In genomic region chr1:154419620-154420020, GRCh38 we compare ENCODE assay signal across 8 cellular contexts. TPM values are rescaled to one million over a fixed set of nuclear protein-coding genes. Genes with fewer than 3 reads are reported as not detected.
DNase-seq lines count a peak whose midpoint lies in the region; ATAC-seq and TF ChIP-seq lines count a peak whose summit lies in the region.

No MANE protein-coding gene starts in this region.

- H3K4me1 ChIP-seq in ascending aorta (peaks cover 22 to 47% of the 10 kb centered on the region in 2 donors), skeletal muscle tissue (ENCODE audit: control insufficient read depth in 3 of 3, insufficient read depth in 3 of 3, low read length in 3 of 3) (peaks cover 67 to 79% (median 68%) of the 10 kb centered on the region in 3 donors)

- no peaks in the 10 kb centered on the region for H3K36me3 ChIP-seq in ascending aorta
- H3K36me3 ChIP-seq in skeletal muscle tissue (ENCODE audit: control insufficient read depth in 3 of 3, insufficient read depth in 3 of 3, low read length in 3 of 3): peaks cover 0 to 3% (median 0%) of the 10 kb centered on the region in 3 donors

- DNase-seq in NCI-H446 (lab: John Stamatoyannopoulos, UW) (peak; percentile 40 to 84), ascending aorta (ENCODE audit: low spot score in 2 of 2) (peak; percentile 85 to 97), hepatic stellate cell (ENCODE audit: low spot score) (peak; percentile 88), OCI-M2 (lab: John Stamatoyannopoulos, UW; ENCODE audit: unreplicated experiment) (no peak), NCI-H2171 (lab: John Stamatoyannopoulos, UW) (no peak)

- intact Hi-C loops in ascending aorta (cut with DNase I): loop anchor here (1.0 kb wide), 2 partner anchors 13 to 15 kb away; no protein-coding TSS in a partner anchor

- H3K9me3 ChIP-seq in ascending aorta: no peaks in the 10 kb centered on the region
- H3K9me3 ChIP-seq in skeletal muscle tissue (ENCODE audit: control insufficient read depth in 3 of 3, low read length in 3 of 3): no peaks in the 10 kb centered on the region

- no peaks in the 10 kb centered on the region for H3K27me3 ChIP-seq in ascending aorta
- no peaks in the 10 kb centered on the region for H3K27me3 ChIP-seq in skeletal muscle tissue (ENCODE audit: control insufficient read depth in 3 of 3, insufficient read depth in 3 of 3, low read length in 3 of 3)

- peak overlapping the region; percentile 99 for H3K27ac ChIP-seq in C4-2B
- peak overlapping the region; percentile 91 to 93 for H3K27ac ChIP-seq in ascending aorta
- H3K27ac ChIP-seq in skeletal muscle tissue (ENCODE audit: low read depth, low read length): peak overlapping the region; percentile 92

- H3K4me3 ChIP-seq in ascending aorta (peak overlapping the region; percentile 38 to 49), skeletal muscle tissue (ENCODE audit: low read length in 3 of 3) (peak overlapping the region; percentile 20 to 70 (median 52))

- no peak for ATAC-seq in HG02798 (IDR thresholded peaks at IDR 0.05; ENCODE audit: poor library complexity, unreplicated experiment)

- H3K9ac ChIP-seq in skeletal muscle tissue (ENCODE audit: low read depth in 1 of 3, low read length in 3 of 3): peak overlapping the region; percentile 74 to 92 (median 91)

- no peak for TF ChIP-seq CTCF in C4-2B (conservative IDR thresholded peaks at IDR 0.05)
- no peak for TF ChIP-seq CTCF in ascending aorta (IDR thresholded peaks at IDR 0.05)

RNA-seq across cellular contexts. Expression of gene IL6R, which starts 14.5 kb away (rescaled TPM):
- total RNA-seq in ascending aorta: 6.7 TPM
- 5.2 TPM for total RNA-seq in skeletal muscle tissue

Comparison
In these comparisons a context has a peak if more than half of its experiments do, and no peak if none do; other contexts are left out.
1. DNase-seq: peak in NCI-H446 (2 of 2), ascending aorta (2 of 2) and hepatic stellate cell (single experiment); none in OCI-M2 (single experiment) and NCI-H2171 (single experiment).
2. Peak in every context shown above with its lines, with median percentiles within 50 percentile points of each other: H3K27ac ChIP-seq.